15 cellular contexts compared by ENCODE assay signal in genomic region chr11:1978865-1979473, GRCh38. TPM values are rescaled to one million over a fixed set of nuclear protein-coding genes. Genes with fewer than 3 reads are reported as not detected.
A peak's percentile ranks its signal among the peaks of the same experiment; 100 is the strongest.
DNase-seq lines count a peak whose midpoint lies in the region; ATAC-seq and TF ChIP-seq lines count a peak whose summit lies in the region.
"Had no signal": no experiment of that assay in that cellular context is flagged by ENCODE, and none has a peak within 500 bp of the region (broad histone marks: within the 10 kb centered on the region; RNA-seq: fewer than 3 reads in every experiment).

No MANE protein-coding gene starts in this region.

- H3K4me3 ChIP-seq in right cardiac atrium (ENCODE audit: low read length) (no peak overlapping the region), heart right ventricle (no peak overlapping the region), ovary (no peak overlapping the region), upper lobe of right lung (no peak overlapping the region), esophagus muscularis mucosa (no peak overlapping the region)
- H3K4me3 ChIP-seq: Peyer's patch had no signal

- no peak for TF ChIP-seq EP300 in ovary (IDR thresholded peaks at IDR 0.05)
- TF ChIP-seq EP300 in esophagus muscularis mucosa (IDR thresholded peaks at IDR 0.05): no peak

- no peak overlapping the region for H3K27ac ChIP-seq in right cardiac atrium (ENCODE audit: low read length)
- H3K27ac ChIP-seq in heart right ventricle: no peak overlapping the region
- H3K27ac ChIP-seq in ovary: no peak overlapping the region
- no peak overlapping the region for H3K27ac ChIP-seq in upper lobe of right lung
- no peak overlapping the region for H3K27ac ChIP-seq in esophagus muscularis mucosa (replicated peaks in 1 of 4)
- H3K27ac ChIP-seq: Peyer's patch had no signal

- peak in 2 of 3 donors; percentile 9 to 29 for DNase-seq in right cardiac atrium
- DNase-seq in heart right ventricle: no peak
- DNase-seq in left colon: no peak
- peak in 3 of 5 donors; percentile 8 to 14 (median 13) for DNase-seq in ovary
- peak; percentile 23 for DNase-seq in upper lobe of right lung
- DNase-seq in NCI-H345 (lab: John Stamatoyannopoulos, UW): no peak
- no peak for DNase-seq in esophagus muscularis mucosa (ENCODE audit: extremely low spot score)
- DNase-seq: NCI-H187 treated with DMSO at 0.1 percent for 48 hours, NCI-H446 treated with DMSO at 0.1 percent for 48 hours, Peyer's patch, SIG-M5 had no signal

- no peak for TF ChIP-seq POLR2A in ovary (IDR thresholded peaks at IDR 0.05)
- TF ChIP-seq POLR2A in esophagus muscularis mucosa (IDR thresholded peaks at IDR 0.05; ENCODE audit: low read depth): no peak

- intact Hi-C loops in right cardiac atrium (cut with DNase I): no loop called here
- intact Hi-C loops in heart right ventricle (cut with DNase I): no loop called here
- intact Hi-C loops in left colon (cut with DNase I, micrococcal nuclease): no loop called here
- intact Hi-C loops in ovary (cut with DNase I): no loop called here
- intact Hi-C loops in upper lobe of right lung (cut with DNase I): no loop called here
- intact Hi-C loops in esophagus muscularis mucosa (cut with DNase I): no loop called here

- ATAC-seq in right cardiac atrium: no peak
- ATAC-seq in heart right ventricle: no peak
- ATAC-seq in left colon: peak; percentile 39
- ATAC-seq in upper lobe of right lung: no peak
- ATAC-seq in HG03432 (IDR thresholded peaks at IDR 0.05; ENCODE audit: unreplicated experiment): no peak
- ATAC-seq: CD8-positive, alpha-beta T cell had no signal

- TF ChIP-seq CTCF in heart right ventricle (IDR thresholded peaks at IDR 0.05) (no peak), ovary (IDR thresholded peaks at IDR 0.05) (no peak), upper lobe of right lung (IDR thresholded peaks at IDR 0.05) (no peak), esophagus muscularis mucosa (IDR thresholded peaks at IDR 0.05) (no peak)

- H3K27me3 ChIP-seq in right cardiac atrium (ENCODE audit: control insufficient read depth, insufficient read depth) (no peaks in the 10 kb centered on the region), heart right ventricle (no peaks in the 10 kb centered on the region), ovary (no peaks in the 10 kb centered on the region), upper lobe of right lung (no peaks in the 10 kb centered on the region), esophagus muscularis mucosa (no peaks in the 10 kb centered on the region)
- H3K27me3 ChIP-seq: Peyer's patch had no signal

- H3K36me3 ChIP-seq in heart right ventricle: no peaks in the 10 kb centered on the region
- no peaks in the 10 kb centered on the region for H3K36me3 ChIP-seq in ovary
- no peaks in the 10 kb centered on the region for H3K36me3 ChIP-seq in upper lobe of right lung
- H3K36me3 ChIP-seq in esophagus muscularis mucosa: no peaks in the 10 kb centered on the region
- H3K36me3 ChIP-seq: Peyer's patch had no signal

- WGBS in right cardiac atrium: 88% methylated on average over 11 of the region's 26 CpGs
- WGBS in heart right ventricle, 2 donors: 66 to 92% methylated on average over 4 to 9 of the region's 26 CpGs
- 85% methylated on average over 7 of the region's 26 CpGs; no CpG with 5 or more reads in 2 of the 3 donors for WGBS in ovary, 3 donors
- WGBS in esophagus muscularis mucosa: no CpG with 5 or more reads among the region's 26 CpGs

- H3K4me1 ChIP-seq in right cardiac atrium (ENCODE audit: control insufficient read depth, insufficient read depth, low read length): no peaks in the 10 kb centered on the region
- H3K4me1 ChIP-seq in heart right ventricle: no peaks in the 10 kb centered on the region
- no peaks in the 10 kb centered on the region for H3K4me1 ChIP-seq in ovary (ENCODE audit: insufficient read depth)
- no peaks in the 10 kb centered on the region for H3K4me1 ChIP-seq in upper lobe of right lung
- H3K4me1 ChIP-seq in esophagus muscularis mucosa: no peaks in the 10 kb centered on the region
- H3K4me1 ChIP-seq: Peyer's patch had no signal

- no peaks in the 10 kb centered on the region for H3K9me3 ChIP-seq in right cardiac atrium (ENCODE audit: control insufficient read depth, low read length)
- no peaks in the 10 kb centered on the region for H3K9me3 ChIP-seq in heart right ventricle
- H3K9me3 ChIP-seq in ovary: no peaks in the 10 kb centered on the region
- H3K9me3 ChIP-seq in upper lobe of right lung: no peaks in the 10 kb centered on the region
- H3K9me3 ChIP-seq in esophagus muscularis mucosa: no peaks in the 10 kb centered on the region
- H3K9me3 ChIP-seq: Peyer's patch had no signal

RNA-seq across cellular contexts. Expression of gene H19, which starts 18.7 kb away (rescaled TPM):
- total RNA-seq in right cardiac atrium (100 to 1,000 TPM; 279 to 500 (median 401) TPM), heart right ventricle (1,000 to 10,000 TPM in 2 of 10 donors, 100 to 1,000 TPM in 8; 235 to 1,965 (median 391) TPM), left colon (10 to 100 TPM in 1 of 2 donors, 1 to 10 TPM in 1; 7.4 to 14.2 TPM), ovary (1,000 to 10,000 TPM in 3 of 7 donors, 100 to 1,000 TPM in 4; 113 to 2,888 (median 765) TPM), upper lobe of right lung (55.8 TPM), esophagus muscularis mucosa (100 to 1,000 TPM; 372 to 753 (median 391) TPM)
- polyA plus RNA-seq in right cardiac atrium (813 TPM), heart right ventricle (1,000 to 10,000 TPM in 1 of 2 donors, 100 to 1,000 TPM in 1; 653 to 1,642 TPM), ovary (100 to 1,000 TPM; 315 to 601 TPM)
- total RNA-seq: CD8-positive, alpha-beta T cell had no signal

RNA-seq across cellular contexts. Expression of gene MRPL23, which starts 31.8 kb away (rescaled TPM):
- 100 to 1,000 TPM in 1 of 4 donors, 10 to 100 TPM in 3; 47.1 to 102 (median 74.8) TPM for total RNA-seq in right cardiac atrium
- polyA plus RNA-seq in right cardiac atrium: 108 TPM
- 10 to 100 TPM; 45.9 to 95.8 (median 74.2) TPM for total RNA-seq in heart right ventricle
- polyA plus RNA-seq in heart right ventricle: 100 to 1,000 TPM; 225 to 356 TPM
- total RNA-seq in left colon: 10 to 100 TPM; 65.8 to 79.0 TPM
- 100 to 1,000 TPM in 2 of 7 donors, 10 to 100 TPM in 5; 33.2 to 145 (median 86.7) TPM for total RNA-seq in ovary
- polyA plus RNA-seq in ovary: 100 to 1,000 TPM in 1 of 2 donors, 10 to 100 TPM in 1; 21.7 to 106 TPM
- 58.6 TPM for total RNA-seq in upper lobe of right lung
- total RNA-seq in esophagus muscularis mucosa: 100 to 1,000 TPM in 1 of 4 donors, 10 to 100 TPM in 3; 82.0 to 153 (median 92.4) TPM

RNA-seq across cellular contexts. Expression of gene TNNT3, which starts 59.5 kb away (rescaled TPM):
- total RNA-seq in right cardiac atrium (10 to 100 TPM in 3 of 4 donors, 1 to 10 TPM in 1; 9.0 to 58.7 (median 34.1) TPM), heart right ventricle (10 to 100 TPM; 12.5 to 49.9 (median 39.9) TPM), left colon (under 1 TPM in 1 of 2 donors, not detected in 1; 0.73 TPM), ovary (1 to 10 TPM in 4 of 7 donors, not detected in 3; 1.4 to 5.7 (median 2.0) TPM), upper lobe of right lung (0.43 TPM), esophagus muscularis mucosa (1 to 10 TPM; 2.8 to 6.0 (median 3.6) TPM)
- polyA plus RNA-seq in right cardiac atrium (63.1 TPM), heart right ventricle (10 to 100 TPM; 45.7 to 48.5 TPM), ovary (1 to 10 TPM in 1 of 2 donors, under 1 TPM in 1; 0.22 to 9.0 TPM)
- total RNA-seq: H4 had no signal
- polyA plus RNA-seq: BJ had no signal

Comparison
In these comparisons a context has a peak if more than half of its experiments do, and no peak if none do; other contexts are left out.
1. DNase-seq: peak in right cardiac atrium (2 of 3), ovary (3 of 5) and upper lobe of right lung (single experiment); none in heart right ventricle (0 of 2), left colon (0 of 2), NCI-H345 (single experiment) and esophagus muscularis mucosa (single experiment).